28 cellular contexts compared by ENCODE assay signal in genomic region chr6:160934157-160934556, GRCh38.
"Had no signal": no experiment of that assay in that cellular context is flagged by ENCODE, and none has a peak within 500 bp of the region (broad histone marks: within the 10 kb centered on the region; RNA-seq: fewer than 3 reads in every experiment).

No MANE protein-coding gene starts in this region.

- H3K27me3 Mint-ChIP-seq: memory B cell had no signal

- H3K4me1 Mint-ChIP-seq: memory B cell had no signal

- H3K4me1 ChIP-seq: prostate gland had no signal

- H3K9me3 Mint-ChIP-seq: activated naive CD4-positive, alpha-beta T cell treated with anti-CD3 and anti-CD28 coated beads, Interleukin-2, amount 50 U/mL, for 72 hours; memory B cell; type B pancreatic cell had no signal

- H3K4me3 ChIP-seq: esophagus squamous epithelium, heart right ventricle, mucosa of descending colon, ovary, prostate gland, smooth muscle cell, thoracic aorta had no signal

- H3K36me3 Mint-ChIP-seq: activated CD8-positive, alpha-beta memory T cell treated with anti-CD3 and anti-CD28 coated beads, Interleukin-2, amount 10 ng/mL, durations not matched to agents 7 days and 5 days; activated naive CD4-positive, alpha-beta T cell treated with anti-CD3 and anti-CD28 coated beads, Interleukin-2, amount 50 U/mL, for 72 hours; memory B cell; type B pancreatic cell had no signal

- FAIRE-seq: colon had no signal

- ATAC-seq: activated CD4-positive, alpha-beta T cell treated with anti-CD3 and anti-CD28 coated beads for 36 hours; activated CD8-positive, alpha-beta memory T cell treated with anti-CD3 and anti-CD28 coated beads, Interleukin-2, amount 10 ng/mL, durations not matched to agents 7 days and 5 days; activated CD8-positive, alpha-beta T cell treated with anti-CD3 and anti-CD28 coated beads, Interleukin-2, amount 10 ng/mL, durations not matched to agents 7 days and 5 days; activated naive CD4-positive, alpha-beta T cell treated with anti-CD3 and anti-CD28 coated beads, Interleukin-2, amount 50 U/mL, for 72 hours; heart right ventricle; mucosa of descending colon had no signal

- H3K27ac Mint-ChIP-seq: activated CD4-positive, alpha-beta T cell treated with anti-CD3 and anti-CD28 coated beads for 36 hours; activated CD8-positive, alpha-beta memory T cell treated with anti-CD3 and anti-CD28 coated beads, Interleukin-2, amount 10 ng/mL, durations not matched to agents 7 days and 5 days; activated CD8-positive, alpha-beta T cell treated with anti-CD3 and anti-CD28 coated beads, Interleukin-2, amount 10 ng/mL, durations not matched to agents 7 days and 5 days; activated naive CD4-positive, alpha-beta T cell treated with anti-CD3 and anti-CD28 coated beads, Interleukin-2, amount 50 U/mL, for 72 hours; memory B cell; nephron; type B pancreatic cell had no signal

- H3K4me3 Mint-ChIP-seq: activated CD4-positive, alpha-beta T cell treated with anti-CD3 and anti-CD28 coated beads for 36 hours; activated CD8-positive, alpha-beta memory T cell treated with anti-CD3 and anti-CD28 coated beads, Interleukin-2, amount 10 ng/mL, durations not matched to agents 7 days and 5 days; activated CD8-positive, alpha-beta T cell treated with anti-CD3 and anti-CD28 coated beads, Interleukin-2, amount 10 ng/mL, durations not matched to agents 7 days and 5 days; memory B cell; nephron; type B pancreatic cell had no signal

- H3K27me3 ChIP-seq: ovary had no signal

- H3K4me2 ChIP-seq: smooth muscle cell had no signal

- H3K9me3 ChIP-seq: esophagus squamous epithelium, mucosa of descending colon, neutrophil, ovary, prostate gland, thoracic aorta had no signal

- DNase-seq: activated CD4-positive, alpha-beta T cell treated with anti-CD3 and anti-CD28 coated beads for 36 hours; activated CD4-positive, CD25-positive, alpha-beta regulatory T cell; activated CD8-positive, alpha-beta memory T cell treated with anti-CD3 and anti-CD28 coated beads, Interleukin-2, amount 10 ng/mL, durations not matched to agents 7 days and 5 days; activated CD8-positive, alpha-beta T cell treated with anti-CD3 and anti-CD28 coated beads, Interleukin-2, amount 10 ng/mL, durations not matched to agents 7 days and 5 days; activated naive CD4-positive, alpha-beta T cell; activated T-cell treated with anti-CD3 and anti-CD28 coated beads, Interleukin-2, amount 50 U/mL, for 48 hours; anterior cingulate cortex; dermis blood vessel endothelial cell; effector CD4-positive, alpha-beta T cell; esophagus squamous epithelium; foreskin melanocyte; heart right ventricle; mucosa of descending colon; ovary; retina; stimulated activated CD4-positive, alpha-beta T cell treated with anti-CD3 and anti-CD28 coated beads, Interleukin-1b, Interleukin-23, amount 100 ng/mL, for 48 hours; stimulated activated CD4-positive, alpha-beta T cell treated with anti-CD3 and anti-CD28 coated beads, Interleukin-4, amount 100 ng/mL, for 4 hours; stimulated activated CD8-positive, alpha-beta memory T cell treated with anti-CD3 and anti-CD28 coated beads, Interleukin-4, amount 100 ng/mL, for 48 hours; stimulated activated naive CD4-positive, alpha-beta T cell treated with Interleukin-2 at 50 U/mL for 16 hours had no signal

- H3K36me3 ChIP-seq: esophagus squamous epithelium, heart right ventricle, neutrophil, ovary, prostate gland, thoracic aorta had no signal

- H3K27ac ChIP-seq: esophagus squamous epithelium, heart right ventricle, neutrophil, ovary, thoracic aorta had no signal
